ENCODE assay signal across 1 cellular context in the genomic region with DNA sequence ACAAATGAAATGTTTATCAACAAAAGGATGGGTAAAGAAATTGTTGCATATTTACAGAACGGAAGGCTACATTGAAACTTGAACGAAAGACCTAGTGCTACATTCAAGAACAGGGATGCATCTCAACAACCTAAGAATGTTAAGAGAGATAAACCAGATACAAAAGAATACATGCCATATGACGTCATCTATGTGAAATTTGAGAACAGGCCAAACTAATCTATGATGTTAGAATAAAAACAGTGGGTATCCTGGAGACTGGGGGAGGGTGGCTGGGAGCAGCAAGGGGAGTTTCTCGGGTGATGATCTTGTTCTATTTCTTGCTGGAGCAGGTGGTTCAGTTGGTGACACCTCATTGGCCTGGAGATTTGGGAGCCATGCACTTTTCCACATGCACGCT.
TF ChIP-seq lines count a peak whose summit lies in the region.

No MANE protein-coding gene starts in this region.

TF ChIP-seq in SK-N-SH treated with all-trans-retinoic acid at 6 μM for 48 hours, 23 proteins besides CTCF, POLR2A, EP300 and RAD21 (continued from another document):
- TF ChIP-seq, protein P1, sequence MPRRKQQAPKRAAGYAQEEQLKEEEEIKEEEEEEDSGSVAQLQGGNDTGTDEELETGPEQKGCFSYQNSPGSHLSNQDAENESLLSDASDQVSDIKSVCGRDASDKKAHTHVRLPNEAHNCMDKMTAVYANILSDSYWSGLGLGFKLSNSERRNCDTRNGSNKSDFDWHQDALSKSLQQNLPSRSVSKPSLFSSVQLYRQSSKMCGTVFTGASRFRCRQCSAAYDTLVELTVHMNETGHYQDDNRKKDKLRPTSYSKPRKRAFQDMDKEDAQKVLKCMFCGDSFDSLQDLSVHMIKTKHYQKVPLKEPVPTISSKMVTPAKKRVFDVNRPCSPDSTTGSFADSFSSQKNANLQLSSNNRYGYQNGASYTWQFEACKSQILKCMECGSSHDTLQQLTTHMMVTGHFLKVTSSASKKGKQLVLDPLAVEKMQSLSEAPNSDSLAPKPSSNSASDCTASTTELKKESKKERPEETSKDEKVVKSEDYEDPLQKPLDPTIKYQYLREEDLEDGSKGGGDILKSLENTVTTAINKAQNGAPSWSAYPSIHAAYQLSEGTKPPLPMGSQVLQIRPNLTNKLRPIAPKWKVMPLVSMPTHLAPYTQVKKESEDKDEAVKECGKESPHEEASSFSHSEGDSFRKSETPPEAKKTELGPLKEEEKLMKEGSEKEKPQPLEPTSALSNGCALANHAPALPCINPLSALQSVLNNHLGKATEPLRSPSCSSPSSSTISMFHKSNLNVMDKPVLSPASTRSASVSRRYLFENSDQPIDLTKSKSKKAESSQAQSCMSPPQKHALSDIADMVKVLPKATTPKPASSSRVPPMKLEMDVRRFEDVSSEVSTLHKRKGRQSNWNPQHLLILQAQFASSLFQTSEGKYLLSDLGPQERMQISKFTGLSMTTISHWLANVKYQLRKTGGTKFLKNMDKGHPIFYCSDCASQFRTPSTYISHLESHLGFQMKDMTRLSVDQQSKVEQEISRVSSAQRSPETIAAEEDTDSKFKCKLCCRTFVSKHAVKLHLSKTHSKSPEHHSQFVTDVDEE (CRISPR knock-in tag; IDR thresholded peaks at IDR 0.05): no peak
- TF ChIP-seq PATZ1 (CRISPR knock-in tag; IDR thresholded peaks at IDR 0.05; ENCODE audit: borderline replicate concordance) (no peak), CSRNP3 (CRISPR knock-in tag; IDR thresholded peaks at IDR 0.05) (no peak), ESRRG (CRISPR knock-in tag; IDR thresholded peaks at IDR 0.05) (no peak), ZC3H10 (CRISPR knock-in tag; IDR thresholded peaks at IDR 0.05) (no peak), OSR1 (CRISPR knock-in tag; IDR thresholded peaks at IDR 0.05) (no peak), ZNF8 (CRISPR knock-in tag; IDR thresholded peaks at IDR 0.05) (no peak), TOX (CRISPR knock-in tag; IDR thresholded peaks at IDR 0.05; ENCODE audit: borderline replicate concordance) (no peak)
TF ChIP-seq in SK-N-SH treated with all-trans-retinoic acid at 6 μM for 48 hours: peak in this region for 3.
